8 cellular contexts compared by ENCODE assay signal in the genomic region with DNA sequence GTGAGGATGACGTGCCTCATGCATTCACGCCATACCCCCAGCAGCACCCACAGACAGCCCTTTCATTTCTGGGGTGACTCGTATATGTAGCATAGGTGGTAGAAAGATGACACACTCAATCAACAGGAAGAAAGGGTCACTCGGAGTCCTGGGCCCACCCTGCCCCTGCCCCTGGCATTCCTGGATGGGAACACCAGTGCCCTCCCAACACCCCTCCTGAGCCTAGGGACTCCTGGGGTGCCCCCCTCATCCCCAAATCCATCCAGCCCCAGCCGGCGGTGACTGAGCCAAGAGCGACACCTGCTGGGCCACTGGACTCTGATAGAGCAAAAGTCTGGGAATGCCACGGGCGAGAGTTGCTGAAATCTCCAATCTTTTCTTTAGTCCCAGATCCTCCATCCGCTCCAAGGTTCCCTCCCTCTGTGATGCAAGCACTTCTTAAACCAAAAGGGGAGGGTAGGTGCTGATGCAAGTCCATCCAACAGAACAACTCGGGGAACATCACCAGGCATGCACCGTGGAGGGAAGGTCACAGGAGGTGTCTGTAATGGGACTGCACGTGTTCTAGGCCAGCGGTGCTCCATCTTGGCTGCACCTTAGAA. TPM values are rescaled to one million over a fixed set of nuclear protein-coding genes. Genes with fewer than 3 reads are reported as not detected.
DNase-seq lines count a peak whose midpoint lies in the region; ATAC-seq and TF ChIP-seq lines count a peak whose summit lies in the region.

No MANE protein-coding gene starts in this region.

- H2AFZ ChIP-seq in OCI-LY1 (ENCODE audit: low read length) = no peak overlapping the region

- in situ Hi-C loops in G401 (cut with HindIII; ENCODE audit: low sequenced_read_pairs) = no loop called here

- H3K9me3 ChIP-seq in OCI-LY1 (ENCODE audit: low read length) (no peaks in the 10 kb centered on the region), body of pancreas (no peaks in the 10 kb centered on the region)

- H3K4me2 ChIP-seq in OCI-LY1 (ENCODE audit: low read length) = no peak overlapping the region

- DNase-seq in G401 (ENCODE audit: low spot score) (peak; percentile 1), body of pancreas (peak; percentile 23 to 50 (median 38)), immature natural killer cell (peak in 2 of 3 donors; percentile 2 to 17)
- DNase-seq in stimulated activated CD4-positive, alpha-beta T cell treated with anti-CD3 and anti-CD28 coated beads, Interleukin-4, amount 100 ng/mL, for 24 hours = peak; percentile 9
- DNase-seq in stimulated activated naive CD4-positive, alpha-beta T cell treated with Interleukin-2 at 50 U/mL for 16 hours (lab: John Stamatoyannopoulos, UW) = no peak

- H3K27ac ChIP-seq in OCI-LY1 (ENCODE audit: low read depth, low read length, poor library complexity, severe bottlenecking) (no peak overlapping the region), body of pancreas (no peak overlapping the region)

- H3K36me3 Mint-ChIP-seq in immature natural killer cell = no peaks in the 10 kb centered on the region

- H3K9me2 ChIP-seq in OCI-LY1 (ENCODE audit: low read depth, low read length) = no peaks in the 10 kb centered on the region

- H4K20me1 ChIP-seq in OCI-LY1 (ENCODE audit: insufficient read depth, low read length) = no peaks in the 10 kb centered on the region

- H3K36me3 ChIP-seq in OCI-LY1 (ENCODE audit: insufficient read depth, low read length) (no peaks in the 10 kb centered on the region), body of pancreas (replicated peaks in 1 of 2; ENCODE audit: insufficient read depth in 1 of 2, low read depth in 2 of 2) (no peaks in the 10 kb centered on the region)

- H3K4me1 Mint-ChIP-seq in immature natural killer cell = no peaks in the 10 kb centered on the region

- no peak overlapping the region for H3K27ac Mint-ChIP-seq in immature natural killer cell

- intact Hi-C loops in body of pancreas (cut with DNase I) = loop anchor here (10.0 kb wide), 1 partner anchor 180 kb away; no protein-coding TSS in a partner anchor

- no peaks in the 10 kb centered on the region for H3K4me1 ChIP-seq in OCI-LY1 (ENCODE audit: insufficient read depth, low read length, severe bottlenecking)
- H3K4me1 ChIP-seq in body of pancreas = no peaks in the 10 kb centered on the region

- peaks cover 0 to 2% (median 0%) of the 10 kb centered on the region in 3 donors for H3K27me3 Mint-ChIP-seq in immature natural killer cell (ENCODE audit: low read depth in 3 of 3)

- no peaks in the 10 kb centered on the region for H3K79me2 ChIP-seq in OCI-LY1 (ENCODE audit: insufficient read depth, low read length)

- no peak for TF ChIP-seq POLR2A in body of pancreas (IDR thresholded peaks at IDR 0.05)

- 27 to 39% methylated on average over 12 to 14 of the region's 14 CpGs for WGBS in body of pancreas, 2 donors

- TF ChIP-seq CTCF in OCI-LY1 (IDR thresholded peaks at IDR 0.05; ENCODE audit: low read length) (peak; percentile 67), body of pancreas (IDR thresholded peaks at IDR 0.05) (peak; percentile 26 to 65 (median 52))

- no peaks in the 10 kb centered on the region for H3K27me3 ChIP-seq in OCI-LY1 (ENCODE audit: insufficient read depth, low read length)
- H3K27me3 ChIP-seq in body of pancreas = no peaks in the 10 kb centered on the region

- no peaks in the 10 kb centered on the region for H3F3A ChIP-seq in OCI-LY1 (ENCODE audit: insufficient read depth, low read length)

- ATAC-seq in body of pancreas (no peak), HG03378 (IDR thresholded peaks at IDR 0.05; ENCODE audit: unreplicated experiment) (no peak), GM19452 (IDR thresholded peaks at IDR 0.05; ENCODE audit: unreplicated experiment) (no peak)

- H3K4me3 ChIP-seq in OCI-LY1 (ENCODE audit: low read depth, low read length, poor library complexity, severe bottlenecking) = no peak overlapping the region
- no peak overlapping the region for H3K4me3 ChIP-seq in body of pancreas

- H3K4me3 Mint-ChIP-seq in immature natural killer cell = no peak overlapping the region

- no peak overlapping the region for H3K9ac ChIP-seq in OCI-LY1 (ENCODE audit: low read length)

- no peaks in the 10 kb centered on the region for H3K9me3 Mint-ChIP-seq in immature natural killer cell

RNA-seq across cellular contexts. Expression of a gene that starts 31.1 kb away (rescaled TPM):
- 0.68 TPM in 1 of 2 replicates, not detected in the other for total RNA-seq in G401 (2014; rRNA removed; shearing (Covaris generic))
- 1 to 10 TPM in 1 of 2 donors, not detected in 1; 1.6 TPM for total RNA-seq in body of pancreas
- polyA plus RNA-seq in immature natural killer cell = not detected
